21 cellular contexts compared by ENCODE assay signal in the genomic region with DNA sequence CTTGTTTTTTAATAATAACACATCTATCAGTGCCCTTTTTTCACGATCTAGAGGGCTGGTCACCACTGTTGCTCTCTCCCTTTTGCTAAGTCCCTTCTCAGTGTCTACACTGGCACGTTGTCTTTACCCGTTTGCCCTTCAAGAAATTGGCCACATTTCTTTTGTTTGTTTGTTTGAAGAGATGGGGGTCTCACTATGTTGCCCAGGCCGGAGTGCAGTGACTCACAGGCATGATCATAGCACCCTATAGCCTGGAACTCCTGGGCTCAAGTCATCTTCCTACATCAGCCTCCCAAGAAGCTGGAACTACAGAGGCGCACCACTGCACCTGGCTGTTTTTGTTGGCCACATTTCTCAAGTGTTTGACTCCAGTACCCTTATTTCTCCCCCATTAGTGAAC.
"Had no signal": no experiment of that assay in that cellular context is flagged by ENCODE, and none has a peak within 500 bp of the region (broad histone marks: within the 10 kb centered on the region; RNA-seq: fewer than 3 reads in every experiment).

No MANE protein-coding gene starts in this region.

- H3K4me2 ChIP-seq: KMS-11 had no signal

- H3K27ac Mint-ChIP-seq: IgD-negative memory B cell had no signal

- H3K27ac ChIP-seq: KMS-11, RWPE1 had no signal

- H3K36me3 Mint-ChIP-seq: IgD-negative memory B cell had no signal

- H3K9ac ChIP-seq: KMS-11 had no signal

- H3K4me3 Mint-ChIP-seq: IgD-negative memory B cell had no signal

- FAIRE-seq: K562 had no signal

- ATAC-seq: K562, Panc1, PC-3, SK-N-SH treated with all-trans-retinoic acid at 6 μM for 48 hours had no signal

- DNase-seq: Kasumi-1, MM.1S, NCI-H1092 treated with DMSO at 0.1 percent for 48 hours, NCI-H1436, NCI-H187, NCI-H2029, NCI-H2081 treated with DMSO at 0.1 percent for 48 hours, NCI-H2171, NCI-H226, NCI-H446, NCI-H510A, NCI-H524 treated with DMSO at 0.1 percent for 48 hours, NCI-H774, PC-3, SHP77 had no signal

- H3K4me3 ChIP-seq: K562 had no signal
